7 cellular contexts compared by ENCODE assay signal in the genomic region with DNA sequence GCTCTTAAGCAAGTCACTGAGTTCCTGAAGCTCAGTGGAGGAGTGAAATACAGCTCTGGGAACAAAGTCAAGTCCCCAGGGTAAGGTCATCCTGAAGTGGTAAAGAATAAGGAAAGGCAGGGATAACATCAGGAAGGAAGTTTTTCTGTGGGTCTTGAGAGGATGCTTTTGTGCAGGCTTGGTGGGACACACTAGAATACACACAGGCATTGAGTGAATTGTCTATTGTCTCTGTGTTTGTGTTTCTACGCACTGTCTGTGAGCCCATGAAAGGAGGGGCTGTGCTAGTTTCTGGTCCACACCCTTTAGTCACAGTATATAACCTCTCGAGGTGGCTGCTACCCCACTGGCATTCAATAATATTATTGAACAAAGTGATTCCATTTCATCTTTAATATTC.
"Had no signal": no experiment of that assay in that cellular context is flagged by ENCODE, and none has a peak within 500 bp of the region (broad histone marks: within the 10 kb centered on the region; RNA-seq: fewer than 3 reads in every experiment).

No MANE protein-coding gene starts in this region.

- DNase-seq: activated CD4-positive, alpha-beta T cell treated with anti-CD3 and anti-CD28 coated beads, Interleukin-2, amount 50 U/mL, for 1 hour; activated effector memory CD4-positive, alpha-beta T cell treated with anti-CD3 and anti-CD28 coated beads, Interleukin-2, amount 50 U/mL, for 16 hours; left ventricle myocardium inferior; right cardiac atrium; small intestine; stomach; T-helper 17 cell had no signal
